In the genomic region with DNA sequence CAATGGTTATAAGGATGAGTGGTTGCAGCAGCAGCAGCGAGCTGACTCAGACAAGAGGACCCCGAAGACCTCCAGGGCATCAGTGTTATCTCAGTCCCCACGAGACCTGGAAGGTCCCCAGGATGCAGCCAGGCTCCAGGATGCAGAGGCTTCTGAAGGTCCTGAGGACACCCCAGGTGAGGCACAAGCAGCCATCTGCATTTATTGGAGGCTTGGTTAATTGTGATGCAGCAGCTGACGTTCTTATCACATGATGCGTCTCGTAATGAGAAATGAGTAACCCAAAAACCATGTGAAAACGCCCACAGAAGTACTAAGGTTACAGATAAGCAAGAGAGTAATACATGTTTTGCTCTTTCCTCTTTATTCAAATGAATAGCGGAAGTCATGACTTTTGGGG, we compare ENCODE assay signal across 12 cellular contexts. TPM values are rescaled to one million over a fixed set of nuclear protein-coding genes. Genes with fewer than 3 reads are reported as not detected.
DNase-seq lines count a peak whose midpoint lies in the region; ATAC-seq and TF ChIP-seq lines count a peak whose summit lies in the region.
"Had no signal": no experiment of that assay in that cellular context is flagged by ENCODE, and none has a peak within 500 bp of the region (broad histone marks: within the 10 kb centered on the region; RNA-seq: fewer than 3 reads in every experiment).

No MANE protein-coding gene starts in this region.

- H3K4me3 ChIP-seq in mammary epithelial cell (replicated peaks in 1 of 3; ENCODE audit: insufficient read depth in 1 of 3, low read depth in 2 of 3, low read length in 3 of 3): no peak overlapping the region

- peaks cover 11% of the 10 kb centered on the region for H3K4me1 ChIP-seq in mammary epithelial cell (ENCODE audit: insufficient read depth, low read length)

- no TSS peak for BruUV-seq in mammary epithelial cell (replicated peaks; lab: Mats Ljungman, UMichigan)

- intact Hi-C loops in mammary epithelial cell (cut with micrococcal nuclease) (no loop called here), cardiac septum (cut with DNase I) (no loop called here)

- CTCF ChIA-PET in mammary epithelial cell (lab: Charles Lee; ENCODE audit: low non-redundant PET): no interaction called here

- no peak overlapping the region for H3K4me3 Mint-ChIP-seq in activated naive CD8-positive, alpha-beta T cell treated with anti-CD3 and anti-CD28 coated beads, Interleukin-2, amount 50 U/mL, for 24 hours
- no peak overlapping the region for H3K4me3 Mint-ChIP-seq in activated naive CD8-positive, alpha-beta T cell treated with anti-CD3 and anti-CD28 coated beads for 36 hours
- H3K4me3 Mint-ChIP-seq in stimulated activated memory B cell treated with anti-CD40 and anti-IgM and Interleukin-4, amounts not matched to agents 10 μg/mL and 1 μg/mL and 100 μg/mL, for 72 hours: no peak overlapping the region
- H3K4me3 Mint-ChIP-seq: activated naive CD4-positive, alpha-beta T cell treated with anti-CD3 and anti-CD28 coated beads, Interleukin-2, amount 50 U/mL, for 24 hours; IgD-negative memory B cell had no signal

- 69% methylated on average over 8 of the region's 8 CpGs for WGBS in mammary epithelial cell (ENCODE audit: low coverage, missing lambda C conversion rate)

- dilution Hi-C loops in mammary epithelial cell (cut with HindIII; ENCODE audit: low sequenced_read_pairs): no loop called here

- no peak overlapping the region for H3K27ac Mint-ChIP-seq in activated naive CD8-positive, alpha-beta T cell treated with anti-CD3 and anti-CD28 coated beads, Interleukin-2, amount 50 U/mL, for 24 hours
- H3K27ac Mint-ChIP-seq in activated naive CD8-positive, alpha-beta T cell treated with anti-CD3 and anti-CD28 coated beads for 36 hours: no peak overlapping the region
- peak overlapping the region; percentile 61 for H3K27ac Mint-ChIP-seq in stimulated activated memory B cell treated with anti-CD40 and anti-IgM and Interleukin-4, amounts not matched to agents 10 μg/mL and 1 μg/mL and 100 μg/mL, for 72 hours
- H3K27ac Mint-ChIP-seq: activated naive CD4-positive, alpha-beta T cell treated with anti-CD3 and anti-CD28 coated beads, Interleukin-2, amount 50 U/mL, for 24 hours; IgD-negative memory B cell had no signal

- H3K9me3 Mint-ChIP-seq in activated naive CD8-positive, alpha-beta T cell treated with anti-CD3 and anti-CD28 coated beads, Interleukin-2, amount 50 U/mL, for 24 hours: peaks cover 11% of the 10 kb centered on the region
- H3K9me3 Mint-ChIP-seq in activated naive CD8-positive, alpha-beta T cell treated with anti-CD3 and anti-CD28 coated beads for 36 hours: peaks cover 5% of the 10 kb centered on the region
- H3K9me3 Mint-ChIP-seq in stimulated activated memory B cell treated with anti-CD40 and anti-IgM and Interleukin-4, amounts not matched to agents 10 μg/mL and 1 μg/mL and 100 μg/mL, for 72 hours: peaks cover 3% of the 10 kb centered on the region
- H3K9me3 Mint-ChIP-seq: activated naive CD4-positive, alpha-beta T cell treated with anti-CD3 and anti-CD28 coated beads, Interleukin-2, amount 50 U/mL, for 24 hours had no signal

- no peaks in the 10 kb centered on the region for H3K36me3 ChIP-seq in mammary epithelial cell (ENCODE audit: insufficient read depth, low read length)

- H3K36me3 Mint-ChIP-seq in activated naive CD8-positive, alpha-beta T cell treated with anti-CD3 and anti-CD28 coated beads, Interleukin-2, amount 50 U/mL, for 24 hours (ENCODE audit: low read depth): peaks cover 2% of the 10 kb centered on the region
- H3K36me3 Mint-ChIP-seq in activated naive CD8-positive, alpha-beta T cell treated with anti-CD3 and anti-CD28 coated beads for 36 hours: peaks cover 3% of the 10 kb centered on the region
- peaks cover 6% of the 10 kb centered on the region for H3K36me3 Mint-ChIP-seq in stimulated activated memory B cell treated with anti-CD40 and anti-IgM and Interleukin-4, amounts not matched to agents 10 μg/mL and 1 μg/mL and 100 μg/mL, for 72 hours
- H3K36me3 Mint-ChIP-seq: IgD-negative memory B cell had no signal

- H3K79me2 ChIP-seq in mammary epithelial cell (ENCODE audit: insufficient read depth, low read length): no peaks in the 10 kb centered on the region

- in situ Hi-C loops in mammary epithelial cell (cut with MboI; ENCODE audit: low sequenced_read_pairs in 2 of 2): no loop called here

- peak; percentile 43 for ATAC-seq in activated naive CD8-positive, alpha-beta T cell treated with anti-CD3 and anti-CD28 coated beads, Interleukin-2, amount 50 U/mL, for 24 hours
- peak; percentile 83 for ATAC-seq in stimulated activated memory B cell treated with anti-CD40 and anti-IgM and Interleukin-4, amounts not matched to agents 10 μg/mL and 1 μg/mL and 100 μg/mL, for 72 hours

- H3K4me1 Mint-ChIP-seq in activated naive CD8-positive, alpha-beta T cell treated with anti-CD3 and anti-CD28 coated beads, Interleukin-2, amount 50 U/mL, for 24 hours: peaks cover 9% of the 10 kb centered on the region
- no peaks in the 10 kb centered on the region for H3K4me1 Mint-ChIP-seq in activated naive CD8-positive, alpha-beta T cell treated with anti-CD3 and anti-CD28 coated beads for 36 hours
- peaks cover 17% of the 10 kb centered on the region for H3K4me1 Mint-ChIP-seq in stimulated activated memory B cell treated with anti-CD40 and anti-IgM and Interleukin-4, amounts not matched to agents 10 μg/mL and 1 μg/mL and 100 μg/mL, for 72 hours

- H3K27me3 Mint-ChIP-seq in activated naive CD8-positive, alpha-beta T cell treated with anti-CD3 and anti-CD28 coated beads, Interleukin-2, amount 50 U/mL, for 24 hours: no peaks in the 10 kb centered on the region
- no peaks in the 10 kb centered on the region for H3K27me3 Mint-ChIP-seq in activated naive CD8-positive, alpha-beta T cell treated with anti-CD3 and anti-CD28 coated beads for 36 hours
- peaks cover 34% of the 10 kb centered on the region for H3K27me3 Mint-ChIP-seq in stimulated activated memory B cell treated with anti-CD40 and anti-IgM and Interleukin-4, amounts not matched to agents 10 μg/mL and 1 μg/mL and 100 μg/mL, for 72 hours
- H3K27me3 Mint-ChIP-seq: activated naive CD4-positive, alpha-beta T cell treated with anti-CD3 and anti-CD28 coated beads, Interleukin-2, amount 50 U/mL, for 24 hours had no signal

- H3K4me2 ChIP-seq in mammary epithelial cell (ENCODE audit: insufficient read depth, low read depth, low read length): no peak overlapping the region

- H3K27ac ChIP-seq in mammary epithelial cell (ENCODE audit: insufficient read depth, low read depth, low read length): no peak overlapping the region

- H3K9ac ChIP-seq in mammary epithelial cell (ENCODE audit: insufficient read depth, low read length): no peak overlapping the region

- H3K9me3 ChIP-seq in mammary epithelial cell (replicated peaks; ENCODE audit: insufficient read depth, low read length): no peaks in the 10 kb centered on the region

- H4K20me1 ChIP-seq in mammary epithelial cell (ENCODE audit: insufficient read depth, low read length): no peaks in the 10 kb centered on the region

- H3K27me3 ChIP-seq in mammary epithelial cell (ENCODE audit: insufficient read depth, low read length): no peaks in the 10 kb centered on the region

- no peak for DNase-seq in activated naive CD8-positive, alpha-beta T cell treated with anti-CD3 and anti-CD28 coated beads, Interleukin-2, amount 50 U/mL, for 24 hours
- DNase-seq in activated naive CD8-positive, alpha-beta T cell treated with anti-CD3 and anti-CD28 coated beads for 36 hours: no peak
- peak; percentile 62 for DNase-seq in HT1080 (ENCODE audit: low read depth)
- DNase-seq in mammary epithelial cell: peak; percentile 63
- no peak for DNase-seq in SIG-M5 (lab: John Stamatoyannopoulos, UW)
- DNase-seq in NK-92 (lab: John Stamatoyannopoulos, UW; ENCODE audit: unreplicated experiment): no peak
- no peak for DNase-seq in cardiac septum (ENCODE audit: low spot score)
- DNase-seq: NCI-H524 had no signal

- no peak for TF ChIP-seq CTCF in mammary epithelial cell (conservative IDR thresholded peaks at IDR 0.05 in 1 of 2, IDR thresholded peaks at IDR 0.05 in 1 of 2; ENCODE audit: extremely low read depth in 1 of 2, insufficient read depth in 1 of 2, low read depth in 1 of 2, low read length in 2 of 2)

- no peak overlapping the region for H2AFZ ChIP-seq in mammary epithelial cell (ENCODE audit: low read depth, low read length)

RNA-seq across cellular contexts. Expression of a gene that starts 17.4 kb away (rescaled TPM):
- 1 to 10 TPM; 1.0 to 1.1 TPM for total RNA-seq in activated naive CD8-positive, alpha-beta T cell treated with anti-CD3 and anti-CD28 coated beads for 36 hours
- 1.2 TPM in 1 of 2 replicates, not detected in the other for total RNA-seq in HT1080 (2014; rRNA removed; shearing (Covaris generic))
- polyA plus RNA-seq in HT1080 (2015; cell fraction: cytosol; rRNA removed): 0.44 and 0.45 TPM in 2 replicates
- 0.45 and 1.0 TPM in 2 replicates for polyA plus RNA-seq in HT1080 (2015; cell fraction: nucleus; rRNA removed)
- total RNA-seq in mammary epithelial cell (1 to 10 TPM in 1 of 2 donors, under 1 TPM in 1; 0.67 to 2.0 TPM), cardiac septum (not detected)
- 1.1 TPM for polyA plus RNA-seq in mammary epithelial cell
- not detected for polyA minus RNA-seq in mammary epithelial cell
- polyA plus RNA-seq: IgD-negative memory B cell had no signal

RNA-seq across cellular contexts. Expression of a gene that starts 23.8 kb away (rescaled TPM):
- total RNA-seq in activated naive CD8-positive, alpha-beta T cell treated with anti-CD3 and anti-CD28 coated beads for 36 hours: under 1 TPM in 1 of 2 experiments, not detected in 1; 0.54 TPM
- not detected in 2 replicates for total RNA-seq in HT1080 (2014; rRNA removed; shearing (Covaris generic))
- not detected in 2 replicates for polyA plus RNA-seq in HT1080 (2015; cell fraction: cytosol; rRNA removed)
- not detected in 2 replicates for polyA plus RNA-seq in HT1080 (2015; cell fraction: nucleus; rRNA removed)
- under 1 TPM in 1 of 2 donors, not detected in 1; 0.45 TPM for total RNA-seq in mammary epithelial cell
- polyA plus RNA-seq in mammary epithelial cell: 0.16 TPM
- polyA minus RNA-seq in mammary epithelial cell: not detected
- not detected for total RNA-seq in cardiac septum
- total RNA-seq: H1 had no signal
- polyA plus RNA-seq: H1, IgD-negative memory B cell had no signal

RNA-seq across cellular contexts. Expression of a gene that starts 36.3 kb away (rescaled TPM):
- total RNA-seq in activated naive CD8-positive, alpha-beta T cell treated with anti-CD3 and anti-CD28 coated beads for 36 hours: 10 to 100 TPM; 45.3 to 51.1 TPM
- 11.8 and 12.8 TPM in 2 replicates for total RNA-seq in HT1080 (2014; rRNA removed; shearing (Covaris generic))
- polyA plus RNA-seq in HT1080 (2015; cell fraction: cytosol; rRNA removed): 38.0 TPM in 2 replicates
- 63.7 and 71.4 TPM in 2 replicates for polyA plus RNA-seq in HT1080 (2015; cell fraction: nucleus; rRNA removed)
- 100 to 1,000 TPM in 1 of 2 donors, 10 to 100 TPM in 1; 87.7 to 992 TPM for total RNA-seq in mammary epithelial cell
- polyA plus RNA-seq in mammary epithelial cell: 254 TPM
- 190 TPM for polyA minus RNA-seq in mammary epithelial cell
- total RNA-seq in cardiac septum: 27.9 TPM

Comparison
In these comparisons a context has a peak if more than half of its experiments do, and no peak if none do; other contexts are left out.
1. DNase-seq: peak in HT1080 (single experiment) and mammary epithelial cell (single experiment); none in activated naive CD8-positive, alpha-beta T cell treated with anti-CD3 and anti-CD28 coated beads, Interleukin-2, amount 50 U/mL, for 24 hours (single experiment), activated naive CD8-positive, alpha-beta T cell treated with anti-CD3 and anti-CD28 coated beads for 36 hours (single experiment), SIG-M5 (single experiment), NK-92 (single experiment) and cardiac septum (single experiment).